8 cellular contexts compared by ENCODE assay signal in the genomic region with DNA sequence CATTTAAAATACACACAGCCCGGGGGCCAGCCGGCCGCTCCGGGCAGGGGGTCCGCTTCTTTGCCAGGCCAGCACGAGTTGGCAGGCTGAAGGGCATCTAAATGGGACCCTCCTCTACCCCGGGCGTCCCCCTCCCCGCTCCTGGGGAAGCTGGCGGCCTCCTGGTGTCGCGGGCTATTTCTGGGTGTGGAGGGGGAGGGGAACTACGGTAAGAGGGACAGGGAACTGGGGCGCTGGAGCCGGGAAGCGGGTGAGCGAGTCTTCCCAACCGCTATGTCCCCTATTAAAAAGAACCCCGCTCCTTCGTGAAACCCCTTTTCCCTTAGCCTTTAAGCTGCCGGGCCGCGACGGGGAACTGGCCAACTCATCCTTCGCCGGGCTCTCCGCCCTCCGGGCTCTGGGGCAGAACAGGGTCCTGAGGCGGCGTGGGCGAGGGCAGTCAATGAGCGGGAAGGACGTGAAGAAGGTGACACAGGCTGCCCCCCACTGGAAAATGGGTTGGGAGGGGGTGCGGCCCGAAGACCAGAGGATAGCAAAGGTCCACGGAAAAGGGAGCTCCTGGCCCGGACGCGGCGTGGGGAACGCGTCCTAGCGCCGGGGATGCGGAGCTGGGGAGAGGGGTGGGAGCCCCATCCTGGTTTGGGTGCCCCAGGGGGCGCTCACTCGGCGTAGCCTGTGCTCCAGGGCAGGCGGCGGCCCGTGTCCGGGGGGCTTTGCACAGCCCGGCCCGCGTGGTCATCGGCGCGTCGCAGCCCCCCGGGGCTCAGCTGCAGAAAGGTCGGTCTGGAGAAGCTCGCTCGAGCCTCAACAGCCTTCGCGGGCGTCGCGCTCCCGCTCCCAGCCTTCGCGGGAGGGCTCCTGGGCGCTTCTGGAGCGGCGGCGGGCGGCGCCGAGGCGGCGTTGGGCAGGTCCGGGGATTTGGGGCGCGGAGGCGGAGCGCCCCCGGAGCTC. TPM values are rescaled to one million over a fixed set of nuclear protein-coding genes. Genes with fewer than 3 reads are reported as not detected.
DNase-seq lines count a peak whose midpoint lies in the region; ATAC-seq and TF ChIP-seq lines count a peak whose summit lies in the region.

No MANE protein-coding gene starts in this region.

- H3K4me1 ChIP-seq in ES-I3 (ENCODE audit: insufficient read depth, low read length), result peaks cover 31% of the 10 kb centered on the region

- H3K27ac ChIP-seq in SU-DHL-6 (ENCODE audit: low read depth, low read length) (no peak overlapping the region), neural cell (ENCODE audit: low read length) (no peak overlapping the region)

- TF ChIP-seq POLR2A in erythroblast (IDR thresholded peaks at IDR 0.05; ENCODE audit: low read length), result no peak

- TF ChIP-seq CTCF in SU-DHL-6 (IDR thresholded peaks at IDR 0.05; ENCODE audit: insufficient read depth, low read length, poor library complexity, severe bottlenecking) (peak; percentile 9), neural cell (IDR thresholded peaks at IDR 0.05; ENCODE audit: poor library complexity, severe bottlenecking) (peak; percentile 37)

- H3K4me2 ChIP-seq in SU-DHL-6 (ENCODE audit: low read depth, low read length, poor library complexity, severe bottlenecking) (peak overlapping the region; percentile 67), neural cell (ENCODE audit: low read length) (peak overlapping the region; percentile 59)

- H3K36me3 ChIP-seq in ES-I3 (ENCODE audit: insufficient read depth, low read length), result no peaks in the 10 kb centered on the region
- H3K36me3 ChIP-seq in SU-DHL-6 (ENCODE audit: low read length), result no peaks in the 10 kb centered on the region
- no peaks in the 10 kb centered on the region for H3K36me3 ChIP-seq in neural cell (ENCODE audit: insufficient read depth, low read length)

- DNase-seq in erythroblast (lab: John Stamatoyannopoulos, UW), result peak; percentile 34 to 59
- no peak for DNase-seq in glomerular visceral epithelial cell (ENCODE audit: extremely low spot score)
- no peak for DNase-seq in DMS114 treated with DMSO at 0.1 percent for 48 hours (lab: John Stamatoyannopoulos, UW; ENCODE audit: unreplicated experiment)
- DNase-seq in Ammon's horn (ENCODE audit: low spot score), result no peak

- no peak for TF ChIP-seq EP300 in neural cell (conservative IDR thresholded peaks at IDR 0.05; ENCODE audit: poor library complexity, severe bottlenecking)

- H3K9me2 ChIP-seq in SU-DHL-6 (replicated peaks; ENCODE audit: insufficient read depth, low read length), result no peaks in the 10 kb centered on the region
- no peaks in the 10 kb centered on the region for H3K9me2 ChIP-seq in neural cell (ENCODE audit: insufficient read depth, low read length)

- ATAC-seq in HG02610 (IDR thresholded peaks at IDR 0.05; ENCODE audit: unreplicated experiment), result peak; percentile 6

- no peak overlapping the region for H2AFZ ChIP-seq in SU-DHL-6 (ENCODE audit: low read depth, low read length, severe bottlenecking)
- H2AFZ ChIP-seq in neural cell (ENCODE audit: low read depth, low read length), result no peak overlapping the region

- H3K4me3 ChIP-seq in SU-DHL-6 (ENCODE audit: insufficient read depth, low read length, poor library complexity, severe bottlenecking) (peak overlapping the region; percentile 53), neural cell (ENCODE audit: low read length) (peak overlapping the region; percentile 88)

- H3K27me3 ChIP-seq in SU-DHL-6 (ENCODE audit: low read length) (no peaks in the 10 kb centered on the region), neural cell (ENCODE audit: insufficient read depth, low read depth, low read length) (peaks cover 27% of the 10 kb centered on the region)

- no peaks in the 10 kb centered on the region for H4K20me1 ChIP-seq in SU-DHL-6 (ENCODE audit: low read depth, low read length)
- H4K20me1 ChIP-seq in neural cell (ENCODE audit: insufficient read depth), result no peaks in the 10 kb centered on the region

- TF ChIP-seq RAD21 in neural cell (conservative IDR thresholded peaks at IDR 0.05), result no peak

- no peaks in the 10 kb centered on the region for H3K9me3 ChIP-seq in ES-I3 (ENCODE audit: control insufficient read depth, insufficient read depth, low read length)
- no peaks in the 10 kb centered on the region for H3K9me3 ChIP-seq in SU-DHL-6 (ENCODE audit: insufficient read depth, low read length)
- no peaks in the 10 kb centered on the region for H3K9me3 ChIP-seq in neural cell (ENCODE audit: low read length)

- H3K9ac ChIP-seq in ES-I3 (ENCODE audit: low read depth, low read length) (peak overlapping the region; percentile 75; the same call in 1 of the 2 replicates), SU-DHL-6 (ENCODE audit: low read length) (peak overlapping the region; percentile 47), neural cell (ENCODE audit: low read length) (peak overlapping the region; percentile 74)

- peaks cover 11% of the 10 kb centered on the region; the same call in 1 of the 2 replicates for H3F3A ChIP-seq in SU-DHL-6 (ENCODE audit: insufficient read depth)
- H3F3A ChIP-seq in neural cell (ENCODE audit: insufficient read depth, low read length, poor library complexity, severe bottlenecking), result no peaks in the 10 kb centered on the region

- H3K79me2 ChIP-seq in SU-DHL-6 (ENCODE audit: insufficient read depth, low read length), result no peaks in the 10 kb centered on the region
- H3K79me2 ChIP-seq in neural cell (replicated peaks; ENCODE audit: insufficient read depth, low read length), result no peaks in the 10 kb centered on the region

TF ChIP-seq in neural cell, 6 proteins besides CTCF, POLR2A, EP300 and RAD21:
- TF ChIP-seq MXI1 (conservative IDR thresholded peaks at IDR 0.05; ENCODE audit: poor library complexity, severe bottlenecking) (peak; percentile 17), POLR2AphosphoS5 (IDR thresholded peaks at IDR 0.05) (no peak)
TF ChIP-seq in neural cell: peak in this region for 1.

RNA-seq across cellular contexts. Expression of a gene that starts 0.5 kb away (rescaled TPM):
- 0.16 and 1.7 TPM in 2 replicates for polyA plus RNA-seq in neural cell
- polyA minus RNA-seq in neural cell, result 0.35 and 0.97 TPM in 2 replicates

RNA-seq across cellular contexts. Expression of a gene that starts 7.7 kb away (rescaled TPM):
- polyA plus RNA-seq in neural cell, result 4.3 and 5.0 TPM in 2 replicates
- 1.7 and 1.9 TPM in 2 replicates for polyA minus RNA-seq in neural cell

RNA-seq across cellular contexts. Expression of a gene that starts 40.1 kb away (rescaled TPM):
- polyA plus RNA-seq in neural cell, result 1.4 and 3.0 TPM in 2 replicates
- polyA minus RNA-seq in neural cell, result 1.5 and 1.6 TPM in 2 replicates

Comparison
In these comparisons a context has a peak if more than half of its experiments do, and no peak if none do; other contexts are left out.
1. DNase-seq: peak in erythroblast (2 of 2); none in glomerular visceral epithelial cell (single experiment), DMS114 treated with DMSO at 0.1 percent for 48 hours (single experiment) and Ammon's horn (single experiment).
2. Peak in every context shown above with its lines, with median percentiles within 50 percentile points of each other: H3K9ac ChIP-seq.